Comparison of ENCODE assay signal across 8 cellular contexts in genomic region chr1:225882008-225882698, GRCh38. TPM values are rescaled to one million over a fixed set of nuclear protein-coding genes. Genes with fewer than 3 reads are reported as not detected.
DNase-seq lines count a peak whose midpoint lies in the region; ATAC-seq and TF ChIP-seq lines count a peak whose summit lies in the region.

Gene TMEM63A (minus strand): TSS chr1:225882380. CDS start chr1:225877580, 4,800 bp downstream.

- H3K36me3 Mint-ChIP-seq in activated T-helper 1 cell treated with anti-CD3 and anti-CD28 coated beads, Interleukin-12 subunit alpha, Interleukin-12 subunit beta, Interleukin-2, Interleukin-4 antibody, amounts not matched to agents 30 ng/mL and 10 ng/mL and 1 ng/mL, durations not matched to agents 14 hours and 24 hours and 36 hours (ENCODE audit: low read depth) = peaks cover 13% of the 10 kb centered on the region
- H3K36me3 Mint-ChIP-seq in natural killer cell = no peaks in the 10 kb centered on the region

- H3K36me3 ChIP-seq in BLaER1 = peaks cover 8% of the 10 kb centered on the region
- no peaks in the 10 kb centered on the region for H3K36me3 ChIP-seq in Peyer's patch
- peaks cover 3% of the 10 kb centered on the region for H3K36me3 ChIP-seq in fibroblast of lung (ENCODE audit: control insufficient read depth, insufficient read depth, low read length)

- H3K27me3 ChIP-seq in BLaER1 (peaks cover 28% of the 10 kb centered on the region), Peyer's patch (no peaks in the 10 kb centered on the region), fibroblast of lung (ENCODE audit: control insufficient read depth, insufficient read depth, low read length) (no peaks in the 10 kb centered on the region)

- H3K4me3 ChIP-seq in BLaER1 = peak within 1 kb of the TSS; percentile 93
- H3K4me3 ChIP-seq in Peyer's patch = peak within 1 kb of the TSS; percentile 90 to 99 (median 92)
- peak within 1 kb of the TSS; percentile 63 to 98 (median 71) for H3K4me3 ChIP-seq in fibroblast of lung (replicated peaks in 1 of 4; ENCODE audit: control extremely low read depth in 1 of 4, insufficient read depth in 1 of 4, low read depth in 3 of 4, low read length in 4 of 4)

- peak within 1 kb of the TSS; percentile 67 for H2AFZ ChIP-seq in fibroblast of lung (ENCODE audit: low read length)

- ATAC-seq in HG03196 (IDR thresholded peaks at IDR 0.05; ENCODE audit: unreplicated experiment) (peak; percentile 64), natural killer cell (peak; percentile 79 to 85 (median 83))
- ATAC-seq in stimulated activated naive CD8-positive, alpha-beta T cell treated with anti-CD3 and anti-CD28 coated beads, Interleukin-15, Interleukin-2, amounts not matched to agents 100 U/mL and 50 U/mL, for 24 hours = peak; percentile 83

- peak within 1 kb of the TSS; percentile 77 for H3K27ac Mint-ChIP-seq in activated T-helper 1 cell treated with anti-CD3 and anti-CD28 coated beads, Interleukin-12 subunit alpha, Interleukin-12 subunit beta, Interleukin-2, Interleukin-4 antibody, amounts not matched to agents 30 ng/mL and 10 ng/mL and 1 ng/mL, durations not matched to agents 14 hours and 24 hours and 36 hours
- peak within 1 kb of the TSS; percentile 72 to 83 for H3K27ac Mint-ChIP-seq in natural killer cell

- peaks cover 19% of the 10 kb centered on the region for H3K27me3 Mint-ChIP-seq in activated T-helper 1 cell treated with anti-CD3 and anti-CD28 coated beads, Interleukin-12 subunit alpha, Interleukin-12 subunit beta, Interleukin-2, Interleukin-4 antibody, amounts not matched to agents 30 ng/mL and 10 ng/mL and 1 ng/mL, durations not matched to agents 14 hours and 24 hours and 36 hours (ENCODE audit: insufficient read depth)
- H3K27me3 Mint-ChIP-seq in natural killer cell (ENCODE audit: low read depth in 2 of 2) = peaks cover 5 to 9% of the 10 kb centered on the region in 2 donors

- H3K4me1 ChIP-seq in BLaER1 (peaks cover 57% of the 10 kb centered on the region), Peyer's patch (peaks cover 4 to 43% (median 26%) of the 10 kb centered on the region in 4 donors), fibroblast of lung (ENCODE audit: control insufficient read depth, extremely low read depth, insufficient read depth, low read length) (peaks cover 15% of the 10 kb centered on the region)

- in situ Hi-C loops in GM18951 (cut with MboI; ENCODE audit: low sequenced_read_pairs, unreplicated experiment) = no loop called here

- no peaks in the 10 kb centered on the region for H3K9me3 ChIP-seq in BLaER1
- H3K9me3 ChIP-seq in Peyer's patch = no peaks in the 10 kb centered on the region
- H3K9me3 ChIP-seq in fibroblast of lung (ENCODE audit: control insufficient read depth, insufficient read depth, low read depth, low read length) = no peaks in the 10 kb centered on the region

- H3K4me3 Mint-ChIP-seq in activated T-helper 1 cell treated with anti-CD3 and anti-CD28 coated beads, Interleukin-12 subunit alpha, Interleukin-12 subunit beta, Interleukin-2, Interleukin-4 antibody, amounts not matched to agents 30 ng/mL and 10 ng/mL and 1 ng/mL, durations not matched to agents 14 hours and 24 hours and 36 hours = peak within 1 kb of the TSS; percentile 86
- peak within 1 kb of the TSS; percentile 91 for H3K4me3 Mint-ChIP-seq in natural killer cell

- DNase-seq in Peyer's patch = peak; percentile 89 to 96 (median 93)
- DNase-seq in activated T-helper 1 cell treated with anti-CD3 and anti-CD28 coated beads, Interleukin-12 subunit alpha, Interleukin-12 subunit beta, Interleukin-2, Interleukin-4 antibody, amounts not matched to agents 30 ng/mL and 10 ng/mL and 1 ng/mL, durations not matched to agents 14 hours and 24 hours and 36 hours (ENCODE audit: low spot score) = peak; percentile 82
- peak; percentile 78 to 85 for DNase-seq in fibroblast of lung (ENCODE audit: low read depth in 2 of 2)
- DNase-seq in natural killer cell = peak; percentile 85
- DNase-seq in stimulated activated naive CD8-positive, alpha-beta T cell treated with anti-CD3 and anti-CD28 coated beads, Interleukin-15, Interleukin-2, amounts not matched to agents 100 U/mL and 50 U/mL, for 24 hours = peak; percentile 90

- peak in 5 of 6 experiments; percentile 25 to 53 (median 37) for TF ChIP-seq CTCF in Peyer's patch (IDR thresholded peaks at IDR 0.05)
- TF ChIP-seq CTCF in fibroblast of lung (conservative IDR thresholded peaks at IDR 0.05 in 1 of 2, IDR thresholded peaks at IDR 0.05 in 1 of 2; ENCODE audit: low read depth in 1 of 2, low read length in 2 of 2) = peak; percentile 7 to 23
- TF ChIP-seq CTCF in natural killer cell (IDR thresholded peaks at IDR 0.05) = no peak

- intact Hi-C loops in activated T-helper 1 cell treated with anti-CD3 and anti-CD28 coated beads, Interleukin-12 subunit alpha, Interleukin-12 subunit beta, Interleukin-2, Interleukin-4 antibody, amounts not matched to agents 30 ng/mL and 10 ng/mL and 1 ng/mL, durations not matched to agents 14 hours and 24 hours and 36 hours (cut with micrococcal nuclease) = loop anchor here (1.0 to 2.0 kb wide), 3 partner anchors 15 to 117 kb away; partner anchors contain the start of genes PYCR2 and SDE2
- intact Hi-C loops in natural killer cell (cut with micrococcal nuclease) = loop anchor here (1.0 kb wide), 1 partner anchor 15 kb away; no protein-coding TSS in a partner anchor

- peaks cover 8% of the 10 kb centered on the region for H3K79me2 ChIP-seq in fibroblast of lung (ENCODE audit: control insufficient read depth, insufficient read depth, low read length)

- peak within 1 kb of the TSS; percentile 98 for H3K4me2 ChIP-seq in BLaER1
- H3K4me2 ChIP-seq in fibroblast of lung (ENCODE audit: extremely low read depth, insufficient read depth, low read length) = peak within 1 kb of the TSS; percentile 99

- H4K20me1 ChIP-seq in BLaER1 (peaks cover 21% of the 10 kb centered on the region), fibroblast of lung (ENCODE audit: control insufficient read depth, extremely low read depth, insufficient read depth, low read length) (no peaks in the 10 kb centered on the region)

- TF ChIP-seq POLR2A in GM18951 (IDR thresholded peaks at IDR 0.05; ENCODE audit: extremely low read depth, insufficient read depth, insufficient read length) = peak; percentile 77
- peak; percentile 54 to 68 for TF ChIP-seq POLR2A in Peyer's patch (IDR thresholded peaks at IDR 0.05)

- no peaks in the 10 kb centered on the region for H3K9me3 Mint-ChIP-seq in activated T-helper 1 cell treated with anti-CD3 and anti-CD28 coated beads, Interleukin-12 subunit alpha, Interleukin-12 subunit beta, Interleukin-2, Interleukin-4 antibody, amounts not matched to agents 30 ng/mL and 10 ng/mL and 1 ng/mL, durations not matched to agents 14 hours and 24 hours and 36 hours
- no peaks in the 10 kb centered on the region for H3K9me3 Mint-ChIP-seq in natural killer cell

- peaks cover 51% of the 10 kb centered on the region for H3K4me1 Mint-ChIP-seq in activated T-helper 1 cell treated with anti-CD3 and anti-CD28 coated beads, Interleukin-12 subunit alpha, Interleukin-12 subunit beta, Interleukin-2, Interleukin-4 antibody, amounts not matched to agents 30 ng/mL and 10 ng/mL and 1 ng/mL, durations not matched to agents 14 hours and 24 hours and 36 hours (ENCODE audit: low read depth)
- H3K4me1 Mint-ChIP-seq in natural killer cell = peaks cover 38 to 57% of the 10 kb centered on the region in 2 donors

- H3K27ac ChIP-seq in BLaER1 = peak within 1 kb of the TSS; percentile 94
- H3K27ac ChIP-seq in Peyer's patch = peak within 1 kb of the TSS; percentile 91 to 96 (median 95)
- peak within 1 kb of the TSS; percentile 88 for H3K27ac ChIP-seq in fibroblast of lung (ENCODE audit: insufficient read depth, low read length)

- H3K9ac ChIP-seq in BLaER1 (peak within 1 kb of the TSS; percentile 89), fibroblast of lung (ENCODE audit: insufficient read depth, low read length) (peak within 1 kb of the TSS; percentile 67)

RNA-seq across cellular contexts. Expression of gene TMEM63A, which starts in this region (rescaled TPM):
- total RNA-seq in Peyer's patch = 100 to 1,000 TPM in 3 of 4 donors, 10 to 100 TPM in 1; 77.8 to 339 (median 275) TPM
- 20.4 and 23.4 TPM in 2 replicates for total RNA-seq in activated T-helper 1 cell treated with anti-CD3 and anti-CD28 coated beads, Interleukin-12 subunit alpha, Interleukin-12 subunit beta, Interleukin-2, Interleukin-4 antibody, amounts not matched to agents 30 ng/mL and 10 ng/mL and 1 ng/mL, durations not matched to agents 14 hours and 24 hours and 36 hours
- total RNA-seq in fibroblast of lung = 16.2 and 24.1 TPM in 2 replicates
- polyA plus RNA-seq in fibroblast of lung = 14.1 and 14.5 TPM in 2 replicates
- polyA plus RNA-seq in fibroblast of lung (2012) = 11.8 and 12.3 TPM in 2 replicates
- 45.5 and 49.2 TPM in 2 replicates for polyA minus RNA-seq in fibroblast of lung (ENCODE audit: low replicate concordance)
- 100 to 1,000 TPM; 101 to 166 (median 113) TPM for total RNA-seq in natural killer cell

Comparison
In these comparisons a context has a peak if more than half of its experiments do, and no peak if none do; other contexts are left out.
1. Peak in every context shown above with its lines: DNase-seq, ATAC-seq, H3K4me3 ChIP-seq and H3K27ac ChIP-seq.